21 cellular contexts compared by ENCODE assay signal in genomic region chr4:68366600-68366999, GRCh38. TPM values are rescaled to one million over a fixed set of nuclear protein-coding genes. Genes with fewer than 3 reads are reported as not detected.
DNase-seq lines count a peak whose midpoint lies in the region; ATAC-seq and TF ChIP-seq lines count a peak whose summit lies in the region.
"Had no signal": no experiment of that assay in that cellular context is flagged by ENCODE, and none has a peak within 500 bp of the region (broad histone marks: within the 10 kb centered on the region; RNA-seq: fewer than 3 reads in every experiment).

No MANE protein-coding gene starts in this region.

- no peak overlapping the region for H3K27ac ChIP-seq in breast epithelium
- no peak overlapping the region for H3K27ac ChIP-seq in colonic mucosa
- H3K27ac ChIP-seq: 22Rv1 had no signal

- H3K4me1 Mint-ChIP-seq in MCF 10A (ENCODE audit: insufficient read depth, unreplicated experiment) = peaks cover 13% of the 10 kb centered on the region
- H3K4me1 Mint-ChIP-seq in activated naive CD8-positive, alpha-beta T cell treated with anti-CD3 and anti-CD28 coated beads for 36 hours = peaks cover 10% of the 10 kb centered on the region

- no peak overlapping the region for H3K9ac ChIP-seq in colonic mucosa (ENCODE audit: low read depth in 2 of 2, low read length in 2 of 2)

- TF ChIP-seq POLR2A in breast epithelium (IDR thresholded peaks at IDR 0.05) = no peak

- H3K36me3 ChIP-seq in breast epithelium (no peaks in the 10 kb centered on the region), colonic mucosa (no peaks in the 10 kb centered on the region)

- BruUV-seq in MCF 10A (replicated peaks; lab: Mats Ljungman, UMichigan) = no TSS peak

- no peaks in the 10 kb centered on the region for H3K36me3 Mint-ChIP-seq in MCF 10A (ENCODE audit: insufficient read depth, unreplicated experiment)
- peaks cover 1% of the 10 kb centered on the region for H3K36me3 Mint-ChIP-seq in activated naive CD8-positive, alpha-beta T cell treated with anti-CD3 and anti-CD28 coated beads for 36 hours
- H3K36me3 Mint-ChIP-seq: CD8-positive, alpha-beta T cell had no signal

- H3K9me3 Mint-ChIP-seq in MCF 10A (ENCODE audit: unreplicated experiment) = no peaks in the 10 kb centered on the region
- no peaks in the 10 kb centered on the region for H3K9me3 Mint-ChIP-seq in activated naive CD8-positive, alpha-beta T cell treated with anti-CD3 and anti-CD28 coated beads for 36 hours
- H3K9me3 Mint-ChIP-seq: CD8-positive, alpha-beta T cell had no signal

- no peaks in the 10 kb centered on the region for H3K27me3 ChIP-seq in breast epithelium
- no peaks in the 10 kb centered on the region for H3K27me3 ChIP-seq in colonic mucosa

- H3K9me3 ChIP-seq in breast epithelium = no peaks in the 10 kb centered on the region
- no peaks in the 10 kb centered on the region for H3K9me3 ChIP-seq in colonic mucosa

- H3K4me3 Mint-ChIP-seq in MCF 10A (ENCODE audit: unreplicated experiment) = no peak overlapping the region
- H3K4me3 Mint-ChIP-seq in activated naive CD8-positive, alpha-beta T cell treated with anti-CD3 and anti-CD28 coated beads for 36 hours = no peak overlapping the region
- H3K4me3 Mint-ChIP-seq: CD8-positive, alpha-beta T cell had no signal

- TF ChIP-seq CTCF in MCF 10A (IDR thresholded peaks at IDR 0.05; ENCODE audit: unreplicated experiment) (no peak), breast epithelium (IDR thresholded peaks at IDR 0.05) (no peak), choroid plexus epithelial cell (conservative IDR thresholded peaks at IDR 0.05; ENCODE audit: low read depth, low read length) (peak; percentile 10), colonic mucosa (IDR thresholded peaks at IDR 0.05) (no peak)

- H3K4me3 ChIP-seq in breast epithelium (no peak overlapping the region), choroid plexus epithelial cell (ENCODE audit: low read depth, low read length) (no peak overlapping the region), colonic mucosa (no peak overlapping the region)
- H3K4me3 ChIP-seq: K562 had no signal

- no peak for DNase-seq in MCF 10A (ENCODE audit: unreplicated experiment)
- DNase-seq in breast epithelium (ENCODE audit: low spot score in 2 of 2) = no peak
- DNase-seq in choroid plexus epithelial cell (ENCODE audit: low read depth) = peak; percentile 80
- peak; percentile 38 for DNase-seq in kidney tubule cell (ENCODE audit: low spot score)
- no peak for DNase-seq in activated naive CD8-positive, alpha-beta T cell treated with anti-CD3 and anti-CD28 coated beads for 36 hours
- DNase-seq in colonic mucosa = no peak
- no peak for DNase-seq in NCI-H1694 treated with DMSO at 0.1 percent for 48 hours (lab: John Stamatoyannopoulos, UW)
- DNase-seq: AML-193; C1 segment of cervical spinal cord; CD8-positive, alpha-beta T cell; GDM1; NCI-H1092; NCI-H1436 treated with DMSO at 0.1 percent for 48 hours; NCI-H2029 treated with DMSO at 0.1 percent for 48 hours; NCI-H345; NCI-H524; NCI-H82 had no signal

- no peaks in the 10 kb centered on the region for H3K27me3 Mint-ChIP-seq in MCF 10A (ENCODE audit: insufficient read depth, unreplicated experiment)
- peaks cover 7% of the 10 kb centered on the region for H3K27me3 Mint-ChIP-seq in activated naive CD8-positive, alpha-beta T cell treated with anti-CD3 and anti-CD28 coated beads for 36 hours

- peak overlapping the region; percentile 59 for H3K27ac Mint-ChIP-seq in MCF 10A (ENCODE audit: low read depth, unreplicated experiment)
- no peak overlapping the region for H3K27ac Mint-ChIP-seq in activated naive CD8-positive, alpha-beta T cell treated with anti-CD3 and anti-CD28 coated beads for 36 hours
- H3K27ac Mint-ChIP-seq: CD8-positive, alpha-beta T cell had no signal

- POLR2A ChIA-PET in MCF 10A (lab: Yijun Ruan, JAX) = interaction anchor here (8.8 kb wide), 1 partner anchor 17 kb away, joined by 134 read pairs; the partner anchor contains the start of gene YTHDC1

- intact Hi-C loops in MCF 10A (cut with micrococcal nuclease) = no loop called here
- intact Hi-C loops in breast epithelium (cut with DNase I; ENCODE audit: low total_unique reads) = no loop called here
- intact Hi-C loops in colonic mucosa (cut with DNase I) = no loop called here

- H3K4me1 ChIP-seq in breast epithelium (no peaks in the 10 kb centered on the region), colonic mucosa (no peaks in the 10 kb centered on the region)

- no peak for ATAC-seq in GM19351 (IDR thresholded peaks at IDR 0.05; ENCODE audit: unreplicated experiment)
- ATAC-seq: CD8-positive, alpha-beta T cell; K562; Panc1 had no signal

- CTCF ChIA-PET in MCF 10A (lab: Yijun Ruan, JAX) = no interaction called here

RNA-seq across cellular contexts. Expression of gene YTHDC1, which starts 16.7 kb away (rescaled TPM):
- total RNA-seq in MCF 10A (2022) (117 and 123 TPM in 2 replicates), breast epithelium (100 to 1,000 TPM in 1 of 3 donors, 10 to 100 TPM in 2; 79.7 to 142 (median 80.3) TPM), colonic mucosa (10 to 100 TPM; 62.2 to 67.6 TPM)
- 10 to 100 TPM; 81.1 to 84.7 TPM for total RNA-seq in activated naive CD8-positive, alpha-beta T cell treated with anti-CD3 and anti-CD28 coated beads for 36 hours

Comparison
In these comparisons a context has a peak if more than half of its experiments do, and no peak if none do; other contexts are left out.
1. DNase-seq: peak in choroid plexus epithelial cell (single experiment) and kidney tubule cell (single experiment); none in MCF 10A (single experiment), breast epithelium (0 of 2), activated naive CD8-positive, alpha-beta T cell treated with anti-CD3 and anti-CD28 coated beads for 36 hours (single experiment), colonic mucosa (single experiment) and NCI-H1694 treated with DMSO at 0.1 percent for 48 hours (single experiment).